In genomic region chr11:128800871-128801417, GRCh38 we compare ENCODE assay signal across 19 cellular contexts.
DNase-seq lines count a peak whose midpoint lies in the region; ATAC-seq and TF ChIP-seq lines count a peak whose summit lies in the region.
"Had no signal": no experiment of that assay in that cellular context is flagged by ENCODE, and none has a peak within 500 bp of the region (broad histone marks: within the 10 kb centered on the region; RNA-seq: fewer than 3 reads in every experiment).

No MANE protein-coding gene starts in this region.

- ATAC-seq in CD8-positive, alpha-beta T cell, result no peak
- no peak for ATAC-seq in central memory CD8-positive, alpha-beta T cell (replicated peaks; ENCODE audit: extremely low read depth, poor library complexity, severe bottlenecking)
- ATAC-seq in natural killer cell (peak; percentile 66 to 89 (median 71)), GM18517 (IDR thresholded peaks at IDR 0.05; ENCODE audit: unreplicated experiment) (no peak), GM18511 (IDR thresholded peaks at IDR 0.05; ENCODE audit: unreplicated experiment) (no peak)

- H3K27me3 ChIP-seq in CD8-positive, alpha-beta T cell (ENCODE audit: insufficient read depth, low read length), result no peaks in the 10 kb centered on the region
- H3K27me3 ChIP-seq: BLaER1 treated with 17β-estradiol and CSF1 and Interleukin-3, amounts not matched to agents 10 nM and 100 nM had no signal

- H3K27ac Mint-ChIP-seq in CD14-positive monocyte (peak overlapping the region in 6 of 7 donors; percentile 19 to 84 (median 57)), natural killer cell (peak overlapping the region; percentile 77 to 88)
- H3K27ac Mint-ChIP-seq in CD8-positive, alpha-beta T cell, result peak overlapping the region; percentile 32
- H3K27ac Mint-ChIP-seq in central memory CD8-positive, alpha-beta T cell (ENCODE audit: low read depth), result peak overlapping the region; percentile 72
- H3K27ac Mint-ChIP-seq: GM23338 had no signal

- no peak overlapping the region for H3K4me3 Mint-ChIP-seq in CD14-positive monocyte
- no peak overlapping the region for H3K4me3 Mint-ChIP-seq in CD8-positive, alpha-beta T cell
- H3K4me3 Mint-ChIP-seq in central memory CD8-positive, alpha-beta T cell, result no peak overlapping the region
- H3K4me3 Mint-ChIP-seq in natural killer cell, result peak overlapping the region; percentile 49
- H3K4me3 Mint-ChIP-seq: GM23338 had no signal

- no peak overlapping the region for H3K4me3 ChIP-seq in CD8-positive, alpha-beta T cell (ENCODE audit: low read depth, low read length)
- H3K4me3 ChIP-seq: BLaER1 treated with 17β-estradiol and CSF1 and Interleukin-3, amounts not matched to agents 10 nM and 100 nM; GM23338 had no signal

- H3K27ac ChIP-seq in CD8-positive, alpha-beta T cell (ENCODE audit: low read depth, low read length), result no peak overlapping the region
- H3K27ac ChIP-seq: BLaER1 treated with 17β-estradiol and CSF1 and Interleukin-3, amounts not matched to agents 10 nM and 100 nM; KMS-11 had no signal

- peaks cover 84 to 90% of the 10 kb centered on the region in 2 donors for H3K36me3 Mint-ChIP-seq in CD14-positive monocyte
- peaks cover 92% of the 10 kb centered on the region for H3K36me3 Mint-ChIP-seq in CD8-positive, alpha-beta T cell
- peaks cover 43% of the 10 kb centered on the region for H3K36me3 Mint-ChIP-seq in central memory CD8-positive, alpha-beta T cell (ENCODE audit: insufficient read depth)
- peaks cover 23% of the 10 kb centered on the region for H3K36me3 Mint-ChIP-seq in natural killer cell

- no peaks in the 10 kb centered on the region for H3K9me3 ChIP-seq in CD8-positive, alpha-beta T cell (ENCODE audit: low read length)
- H3K9me3 ChIP-seq: BLaER1 treated with 17β-estradiol and CSF1 and Interleukin-3, amounts not matched to agents 10 nM and 100 nM; Caco-2 had no signal

- peaks cover 39% of the 10 kb centered on the region for H3K36me3 ChIP-seq in CD8-positive, alpha-beta T cell (ENCODE audit: insufficient read depth, low read length)

- peaks cover 4% of the 10 kb centered on the region for H3K4me1 ChIP-seq in CD8-positive, alpha-beta T cell (ENCODE audit: insufficient read depth, low read length)
- H3K4me1 ChIP-seq: Caco-2 had no signal

- no peaks in the 10 kb centered on the region for H3K27me3 Mint-ChIP-seq in CD14-positive monocyte (ENCODE audit: low read depth in 3 of 3)
- H3K27me3 Mint-ChIP-seq in CD8-positive, alpha-beta T cell (ENCODE audit: low read depth), result no peaks in the 10 kb centered on the region
- H3K27me3 Mint-ChIP-seq in central memory CD8-positive, alpha-beta T cell, result no peaks in the 10 kb centered on the region
- H3K27me3 Mint-ChIP-seq in natural killer cell (ENCODE audit: low read depth in 2 of 2), result no peaks in the 10 kb centered on the region

- POLR2A ChIA-PET in CD8-positive, alpha-beta T cell (lab: Charles Lee), result interaction anchor here (0.6 to 0.7 kb wide), 2 partner anchors 14 to 772 kb away, joined by 3 read pairs; no protein-coding TSS in a partner anchor

- CTCF ChIA-PET in CD8-positive, alpha-beta T cell (lab: Charles Lee), result interaction anchor here (1.0 to 1.4 kb wide), 2 partner anchors 24 to 169 kb away, joined by 3 read pairs; no protein-coding TSS in a partner anchor

- DNase-seq in CD14-positive monocyte (ENCODE audit: low spot score) (no peak), natural killer cell (peak; percentile 34), GOT3 (lab: John Stamatoyannopoulos, UW) (no peak), HCEC 1CT (no peak)
- DNase-seq in CD8-positive, alpha-beta T cell, result no peak
- no peak for DNase-seq in central memory CD8-positive, alpha-beta T cell (ENCODE audit: low spot score in 2 of 2)
- DNase-seq: Caco-2, DMS153, GDM1, MV-4-11, NCI-H1694 treated with DMSO at 0.1 percent for 48 hours, NCI-H524, NCI-H82, SIG-M5 had no signal

- peaks cover 27% of the 10 kb centered on the region for H3K4me1 Mint-ChIP-seq in CD14-positive monocyte
- peaks cover 27% of the 10 kb centered on the region for H3K4me1 Mint-ChIP-seq in CD8-positive, alpha-beta T cell (ENCODE audit: low read depth)
- peaks cover 52% of the 10 kb centered on the region for H3K4me1 Mint-ChIP-seq in central memory CD8-positive, alpha-beta T cell
- peaks cover 73 to 77% of the 10 kb centered on the region in 2 donors for H3K4me1 Mint-ChIP-seq in natural killer cell

- H3K9me3 Mint-ChIP-seq in CD14-positive monocyte, result no peaks in the 10 kb centered on the region
- H3K9me3 Mint-ChIP-seq in CD8-positive, alpha-beta T cell, result no peaks in the 10 kb centered on the region
- H3K9me3 Mint-ChIP-seq in central memory CD8-positive, alpha-beta T cell, result no peaks in the 10 kb centered on the region
- H3K9me3 Mint-ChIP-seq in natural killer cell, result no peaks in the 10 kb centered on the region
- H3K9me3 Mint-ChIP-seq: GM23338 had no signal

- intact Hi-C loops in CD14-positive monocyte (cut with micrococcal nuclease) (no loop called here), natural killer cell (cut with micrococcal nuclease) (no loop called here)
- intact Hi-C loops in CD8-positive, alpha-beta T cell (cut with DNase I, micrococcal nuclease), result no loop called here

- TF ChIP-seq CTCF in CD14-positive monocyte (IDR thresholded peaks at IDR 0.05) (no peak), natural killer cell (IDR thresholded peaks at IDR 0.05) (no peak)
- no peak for TF ChIP-seq CTCF in CD8-positive, alpha-beta T cell (IDR thresholded peaks at IDR 0.05)

Comparison
In these comparisons a context has a peak if more than half of its experiments do, and no peak if none do; other contexts are left out.
1. H3K27ac Mint-ChIP-seq: peak in every context shown above with its lines; median percentile 82 in natural killer cell; 72 in central memory CD8-positive, alpha-beta T cell; 57 in CD14-positive monocyte; 32 in CD8-positive, alpha-beta T cell.
2. ATAC-seq: peak in natural killer cell (3 of 3); none in CD8-positive, alpha-beta T cell (single experiment), central memory CD8-positive, alpha-beta T cell (single experiment), GM18517 (single experiment) and GM18511 (single experiment).